In the genomic region with DNA sequence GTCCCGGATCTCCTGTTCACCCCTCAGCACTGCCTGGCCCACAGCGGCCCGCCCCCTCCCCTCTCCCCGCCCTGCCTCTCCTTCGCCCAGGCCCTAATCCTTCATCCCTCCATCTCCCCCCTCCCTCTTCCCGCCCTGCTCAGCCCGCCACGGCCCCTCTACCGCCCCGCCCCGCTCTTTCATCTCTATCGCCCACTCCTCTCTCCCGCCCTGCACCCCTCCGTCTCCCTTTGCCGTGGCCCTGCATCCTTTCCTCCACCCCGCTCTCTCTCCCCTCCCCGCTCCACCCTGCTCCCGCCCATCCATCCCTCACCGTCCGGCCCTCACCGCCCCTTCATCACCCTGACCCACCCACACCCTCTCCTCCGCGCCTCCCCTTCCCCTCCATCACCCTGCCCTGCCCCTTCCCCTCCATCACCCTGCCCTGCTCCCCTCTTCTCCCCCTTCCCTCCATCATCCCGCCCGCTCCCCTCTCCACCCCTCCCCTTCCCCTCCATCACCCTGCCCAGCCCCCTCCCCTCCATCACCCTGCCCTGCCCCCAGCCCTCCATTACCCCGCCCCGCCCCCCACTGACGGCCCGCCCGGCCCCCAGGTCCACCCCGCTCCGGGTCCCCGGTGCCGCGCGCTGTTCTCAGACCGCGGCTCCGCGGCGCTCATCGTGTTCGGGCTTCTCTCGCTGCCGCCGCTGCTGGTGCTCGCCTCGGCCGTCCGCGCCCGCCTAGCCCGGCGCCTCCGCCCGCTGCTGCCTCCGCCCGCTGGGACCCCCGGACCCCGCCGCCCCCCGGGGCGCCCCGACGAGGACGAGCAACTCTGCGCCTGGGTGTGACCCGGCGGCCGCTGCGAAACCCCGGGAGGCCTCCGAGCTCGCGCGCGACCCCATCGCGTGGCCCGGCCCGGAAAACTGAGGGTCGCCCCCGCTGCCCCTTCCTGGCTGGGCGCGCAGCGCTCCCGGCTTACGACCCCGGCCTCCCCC, we compare ENCODE assay signal across 2 cellular contexts.
TF ChIP-seq lines count a peak whose summit lies in the region.

No MANE protein-coding gene starts in this region.

TF ChIP-seq in SK-N-SH, 30 proteins besides CTCF, POLR2A, EP300 and RAD21 (continued from another document):
- TF ChIP-seq TEAD4 (IDR thresholded peaks at IDR 0.05; ENCODE audit: borderline replicate concordance, insufficient read depth) (no peak), GABPA (IDR thresholded peaks at IDR 0.05; ENCODE audit: low read depth) (no peak), RFX5 (IDR thresholded peaks at IDR 0.05; ENCODE audit: low read length) (no peak), ELF1 (IDR thresholded peaks at IDR 0.05) (no peak), MEF2A (IDR thresholded peaks at IDR 0.05; ENCODE audit: borderline replicate concordance, low read depth) (no peak), CHD2 (IDR thresholded peaks at IDR 0.05; ENCODE audit: low read length, partially characterized antibody) (no peak), EZH2phosphoT487 (IDR thresholded peaks at IDR 0.05; ENCODE audit: borderline replicate concordance, low read depth) (no peak), FOXJ3 (CRISPR knock-in tag; IDR thresholded peaks at IDR 0.05) (no peak), RCOR1 (IDR thresholded peaks at IDR 0.05; ENCODE audit: low read length) (no peak), RXRA (IDR thresholded peaks at IDR 0.05; ENCODE audit: borderline replicate concordance, low read depth) (no peak)
- TF ChIP-seq, protein P1, sequence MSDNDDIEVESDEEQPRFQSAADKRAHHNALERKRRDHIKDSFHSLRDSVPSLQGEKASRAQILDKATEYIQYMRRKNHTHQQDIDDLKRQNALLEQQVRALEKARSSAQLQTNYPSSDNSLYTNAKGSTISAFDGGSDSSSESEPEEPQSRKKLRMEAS (IDR thresholded peaks at IDR 0.05; ENCODE audit: low read depth), result no peak
- TF ChIP-seq, protein P2, sequence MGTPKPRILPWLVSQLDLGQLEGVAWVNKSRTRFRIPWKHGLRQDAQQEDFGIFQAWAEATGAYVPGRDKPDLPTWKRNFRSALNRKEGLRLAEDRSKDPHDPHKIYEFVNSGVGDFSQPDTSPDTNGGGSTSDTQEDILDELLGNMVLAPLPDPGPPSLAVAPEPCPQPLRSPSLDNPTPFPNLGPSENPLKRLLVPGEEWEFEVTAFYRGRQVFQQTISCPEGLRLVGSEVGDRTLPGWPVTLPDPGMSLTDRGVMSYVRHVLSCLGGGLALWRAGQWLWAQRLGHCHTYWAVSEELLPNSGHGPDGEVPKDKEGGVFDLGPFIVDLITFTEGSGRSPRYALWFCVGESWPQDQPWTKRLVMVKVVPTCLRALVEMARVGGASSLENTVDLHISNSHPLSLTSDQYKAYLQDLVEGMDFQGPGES (IDR thresholded peaks at IDR 0.05; ENCODE audit: low read depth, low read length), result no peak

TF ChIP-seq in SK-N-SH treated with all-trans-retinoic acid at 6 μM for 48 hours, 23 proteins besides CTCF, POLR2A, EP300 and RAD21 (continued from another document):
- TF ChIP-seq, protein P3, sequence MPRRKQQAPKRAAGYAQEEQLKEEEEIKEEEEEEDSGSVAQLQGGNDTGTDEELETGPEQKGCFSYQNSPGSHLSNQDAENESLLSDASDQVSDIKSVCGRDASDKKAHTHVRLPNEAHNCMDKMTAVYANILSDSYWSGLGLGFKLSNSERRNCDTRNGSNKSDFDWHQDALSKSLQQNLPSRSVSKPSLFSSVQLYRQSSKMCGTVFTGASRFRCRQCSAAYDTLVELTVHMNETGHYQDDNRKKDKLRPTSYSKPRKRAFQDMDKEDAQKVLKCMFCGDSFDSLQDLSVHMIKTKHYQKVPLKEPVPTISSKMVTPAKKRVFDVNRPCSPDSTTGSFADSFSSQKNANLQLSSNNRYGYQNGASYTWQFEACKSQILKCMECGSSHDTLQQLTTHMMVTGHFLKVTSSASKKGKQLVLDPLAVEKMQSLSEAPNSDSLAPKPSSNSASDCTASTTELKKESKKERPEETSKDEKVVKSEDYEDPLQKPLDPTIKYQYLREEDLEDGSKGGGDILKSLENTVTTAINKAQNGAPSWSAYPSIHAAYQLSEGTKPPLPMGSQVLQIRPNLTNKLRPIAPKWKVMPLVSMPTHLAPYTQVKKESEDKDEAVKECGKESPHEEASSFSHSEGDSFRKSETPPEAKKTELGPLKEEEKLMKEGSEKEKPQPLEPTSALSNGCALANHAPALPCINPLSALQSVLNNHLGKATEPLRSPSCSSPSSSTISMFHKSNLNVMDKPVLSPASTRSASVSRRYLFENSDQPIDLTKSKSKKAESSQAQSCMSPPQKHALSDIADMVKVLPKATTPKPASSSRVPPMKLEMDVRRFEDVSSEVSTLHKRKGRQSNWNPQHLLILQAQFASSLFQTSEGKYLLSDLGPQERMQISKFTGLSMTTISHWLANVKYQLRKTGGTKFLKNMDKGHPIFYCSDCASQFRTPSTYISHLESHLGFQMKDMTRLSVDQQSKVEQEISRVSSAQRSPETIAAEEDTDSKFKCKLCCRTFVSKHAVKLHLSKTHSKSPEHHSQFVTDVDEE (CRISPR knock-in tag; IDR thresholded peaks at IDR 0.05), result no peak
- TF ChIP-seq, protein P4, sequence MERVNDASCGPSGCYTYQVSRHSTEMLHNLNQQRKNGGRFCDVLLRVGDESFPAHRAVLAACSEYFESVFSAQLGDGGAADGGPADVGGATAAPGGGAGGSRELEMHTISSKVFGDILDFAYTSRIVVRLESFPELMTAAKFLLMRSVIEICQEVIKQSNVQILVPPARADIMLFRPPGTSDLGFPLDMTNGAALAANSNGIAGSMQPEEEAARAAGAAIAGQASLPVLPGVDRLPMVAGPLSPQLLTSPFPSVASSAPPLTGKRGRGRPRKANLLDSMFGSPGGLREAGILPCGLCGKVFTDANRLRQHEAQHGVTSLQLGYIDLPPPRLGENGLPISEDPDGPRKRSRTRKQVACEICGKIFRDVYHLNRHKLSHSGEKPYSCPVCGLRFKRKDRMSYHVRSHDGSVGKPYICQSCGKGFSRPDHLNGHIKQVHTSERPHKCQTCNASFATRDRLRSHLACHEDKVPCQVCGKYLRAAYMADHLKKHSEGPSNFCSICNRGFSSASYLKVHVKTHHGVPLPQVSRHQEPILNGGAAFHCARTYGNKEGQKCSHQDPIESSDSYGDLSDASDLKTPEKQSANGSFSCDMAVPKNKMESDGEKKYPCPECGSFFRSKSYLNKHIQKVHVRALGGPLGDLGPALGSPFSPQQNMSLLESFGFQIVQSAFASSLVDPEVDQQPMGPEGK (CRISPR knock-in tag; IDR thresholded peaks at IDR 0.05; ENCODE audit: borderline replicate concordance), result no peak
- TF ChIP-seq ISL1 (CRISPR knock-in tag; IDR thresholded peaks at IDR 0.05) (no peak), ZNF8 (CRISPR knock-in tag; IDR thresholded peaks at IDR 0.05) (no peak), ZNF70 (CRISPR knock-in tag; IDR thresholded peaks at IDR 0.05) (no peak)
- TF ChIP-seq, protein P5, sequence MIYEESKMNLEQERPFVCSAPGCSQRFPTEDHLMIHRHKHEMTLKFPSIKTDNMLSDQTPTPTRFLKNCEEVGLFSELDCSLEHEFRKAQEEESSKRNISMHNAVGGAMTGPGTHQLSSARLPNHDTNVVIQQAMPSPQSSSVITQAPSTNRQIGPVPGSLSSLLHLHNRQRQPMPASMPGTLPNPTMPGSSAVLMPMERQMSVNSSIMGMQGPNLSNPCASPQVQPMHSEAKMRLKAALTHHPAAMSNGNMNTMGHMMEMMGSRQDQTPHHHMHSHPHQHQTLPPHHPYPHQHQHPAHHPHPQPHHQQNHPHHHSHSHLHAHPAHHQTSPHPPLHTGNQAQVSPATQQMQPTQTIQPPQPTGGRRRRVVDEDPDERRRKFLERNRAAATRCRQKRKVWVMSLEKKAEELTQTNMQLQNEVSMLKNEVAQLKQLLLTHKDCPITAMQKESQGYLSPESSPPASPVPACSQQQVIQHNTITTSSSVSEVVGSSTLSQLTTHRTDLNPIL (CRISPR knock-in tag; IDR thresholded peaks at IDR 0.05; ENCODE audit: low read depth), result no peak
